2 cellular contexts compared by ENCODE assay signal in genomic region chr16:85517780-85518179, GRCh38.
A peak's percentile ranks its signal among the peaks of the same experiment; 100 is the strongest.
TF ChIP-seq lines count a peak whose summit lies in the region.

No MANE protein-coding gene starts in this region.

TF ChIP-seq in HepG2, 621 proteins besides CTCF, POLR2A, EP300 and RAD21:
- TF ChIP-seq FOXO4 (CRISPR knock-in tag; conservative IDR thresholded peaks at IDR 0.05) (no peak), ATF7 (IDR thresholded peaks at IDR 0.05) (no peak), ATF7 (CRISPR knock-in tag; IDR thresholded peaks at IDR 0.05) (no peak), HOXA9 (CRISPR knock-in tag; IDR thresholded peaks at IDR 0.05; ENCODE audit: borderline replicate concordance) (no peak), ZBTB33 (CRISPR knock-in tag; IDR thresholded peaks at IDR 0.05) (peak; percentile 55; the same call in 1 of the 2 replicates), ZNF282 (IDR thresholded peaks at IDR 0.05; ENCODE audit: partially characterized antibody) (no peak), HNRNPL (IDR thresholded peaks at IDR 0.05; ENCODE audit: low read depth, low read length) (0 out of 2 replicates have a peak, but pooled peaks have one; percentile 32)

TF ChIP-seq in H1, 55 proteins besides CTCF, POLR2A, EP300 and RAD21:
- no peak for TF ChIP-seq SIRT6 (IDR thresholded peaks at IDR 0.05; ENCODE audit: low read length)
- TF ChIP-seq SIN3A (conservative IDR thresholded peaks at IDR 0.05 in 1 of 2, IDR thresholded peaks at IDR 0.05 in 1 of 2; ENCODE audit: low read depth in 1 of 2, low read length in 2 of 2) = no peak
- no peak for TF ChIP-seq POLR2AphosphoS5 (IDR thresholded peaks at IDR 0.05; ENCODE audit: low read depth, low read length)
- TF ChIP-seq CHD2 (IDR thresholded peaks at IDR 0.05; ENCODE audit: low read length) = no peak
- no peak for TF ChIP-seq BRCA1 (IDR thresholded peaks at IDR 0.05; ENCODE audit: low read depth, low read length)
- no peak for TF ChIP-seq CHD7 (IDR thresholded peaks at IDR 0.05; ENCODE audit: insufficient replicate concordance, low read length)
- TF ChIP-seq RBBP5 (IDR thresholded peaks at IDR 0.05; ENCODE audit: borderline replicate concordance, low read depth, low read length) = no peak
- no peak for TF ChIP-seq CBX5 (IDR thresholded peaks at IDR 0.05; ENCODE audit: low read depth, low read length)
- no peak for TF ChIP-seq TCF12 (IDR thresholded peaks at IDR 0.05; ENCODE audit: low read depth, low read length)
- TF ChIP-seq SRF (IDR thresholded peaks at IDR 0.05; ENCODE audit: low read depth, low read length) = no peak
- TF ChIP-seq RNF2 (IDR thresholded peaks at IDR 0.05; ENCODE audit: borderline replicate concordance, low read depth, low read length, missing control alignments, poor library complexity, severe bottlenecking) = no peak
- no peak for TF ChIP-seq HDAC6 (IDR thresholded peaks at IDR 0.05; ENCODE audit: low read depth, low read length)
- TF ChIP-seq SP2 (IDR thresholded peaks at IDR 0.05; ENCODE audit: low read length) = no peak
- no peak for TF ChIP-seq BCL11A (IDR thresholded peaks at IDR 0.05; ENCODE audit: low read depth in 2 of 2, low read length in 2 of 2)
